In the genomic region with DNA sequence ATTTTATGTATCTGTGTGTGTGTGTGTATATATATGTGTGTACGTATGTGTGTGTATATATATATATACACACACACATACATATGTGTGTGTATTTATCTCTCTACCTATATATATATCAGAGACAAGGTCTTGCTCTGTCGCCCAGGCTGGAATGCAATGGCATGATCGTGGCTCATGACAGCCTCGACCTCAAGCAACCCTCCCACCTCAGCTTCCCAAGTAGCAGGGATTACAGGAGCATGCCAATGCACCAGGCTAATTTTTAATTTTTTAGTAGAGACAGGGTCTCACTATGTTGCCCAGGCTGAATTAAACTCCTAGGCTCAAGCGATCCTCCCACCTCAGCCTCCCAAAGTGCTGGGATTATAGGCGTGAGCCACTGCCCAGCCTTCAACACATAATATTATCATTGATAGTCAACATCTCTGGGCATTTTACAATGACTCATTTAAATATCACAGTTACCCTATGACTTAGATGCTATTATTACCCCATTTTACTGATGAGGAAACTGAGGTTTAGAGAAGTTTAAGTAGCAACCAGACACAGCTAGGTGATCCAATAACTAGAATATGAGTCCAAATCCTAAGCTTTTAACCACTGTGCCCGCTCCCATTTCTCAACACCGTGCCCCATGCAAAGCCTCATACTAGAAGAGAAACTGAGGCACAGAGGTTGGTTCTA, we compare ENCODE assay signal across 9 cellular contexts. TPM values are rescaled to one million over a fixed set of nuclear protein-coding genes. Genes with fewer than 3 reads are reported as not detected.
DNase-seq lines count a peak whose midpoint lies in the region; ATAC-seq, FAIRE-seq and TF ChIP-seq lines count a peak whose summit lies in the region.
"Had no signal": no experiment of that assay in that cellular context is flagged by ENCODE, and none has a peak within 500 bp of the region (broad histone marks: within the 10 kb centered on the region; RNA-seq: fewer than 3 reads in every experiment).

No MANE protein-coding gene starts in this region.

- H2AFZ ChIP-seq in astrocyte (ENCODE audit: low read depth, low read length): no peak overlapping the region

- H3K27me3 Mint-ChIP-seq in HFFc6 (ENCODE audit: insufficient read depth) (peaks cover 2% of the 10 kb centered on the region), astrocyte (ENCODE audit: low read depth, unreplicated experiment) (no peaks in the 10 kb centered on the region), CD14-positive monocyte (ENCODE audit: low read depth in 3 of 3) (no peaks in the 10 kb centered on the region)
- H3K27me3 Mint-ChIP-seq: effector memory CD8-positive, alpha-beta T cell had no signal

- peaks cover 20% of the 10 kb centered on the region for H3K4me1 ChIP-seq in astrocyte (ENCODE audit: insufficient read depth, low read length)
- H3K4me1 ChIP-seq in liver (ENCODE audit: control insufficient read depth in 4 of 4, insufficient read depth in 4 of 4, low read length in 3 of 4): peaks cover 14 to 41% (median 26%) of the 10 kb centered on the region in 4 donors
- peaks cover 8 to 40% (median 32%) of the 10 kb centered on the region in 5 donors for H3K4me1 ChIP-seq in subcutaneous abdominal adipose tissue (ENCODE audit: control insufficient read depth in 5 of 5, insufficient read depth in 5 of 5, low read length in 5 of 5)

- no peak for TF ChIP-seq CTCF in HFFc6 (IDR thresholded peaks at IDR 0.05)
- TF ChIP-seq CTCF in astrocyte (IDR thresholded peaks at IDR 0.05; ENCODE audit: insufficient read depth, low read depth, low read length): no peak
- no peak for TF ChIP-seq CTCF in liver (IDR thresholded peaks at IDR 0.05; ENCODE audit: low read depth, low read length, missing input control)
- no peak for TF ChIP-seq CTCF in CD14-positive monocyte (IDR thresholded peaks at IDR 0.05)

- H3K27ac ChIP-seq in astrocyte (ENCODE audit: low read depth, low read length) (peak overlapping the region; percentile 93), liver (ENCODE audit: low read depth in 1 of 2, low read length in 2 of 2) (peak overlapping the region; percentile 36 to 76), subcutaneous abdominal adipose tissue (ENCODE audit: low read depth, low read length) (peak overlapping the region; percentile 85)

- H3K4me1 Mint-ChIP-seq in HFFc6 (ENCODE audit: low read depth) (peaks cover 40% of the 10 kb centered on the region), astrocyte (ENCODE audit: low read depth, unreplicated experiment) (peaks cover 21% of the 10 kb centered on the region), CD14-positive monocyte (peaks cover 45% of the 10 kb centered on the region)

- H3K27ac Mint-ChIP-seq in HFFc6 (peak overlapping the region; percentile 99), astrocyte (ENCODE audit: unreplicated experiment) (peak overlapping the region; percentile 80), CD14-positive monocyte (peak overlapping the region in 2 of 7 donors; percentile 94)

- WGBS in liver: 87% methylated on average over 8 of the region's 8 CpGs

- H3K4me2 ChIP-seq in astrocyte (ENCODE audit: low read length): peak overlapping the region; percentile 79

- H3K9me3 ChIP-seq in astrocyte (ENCODE audit: insufficient read depth, low read depth, low read length) (no peaks in the 10 kb centered on the region), liver (ENCODE audit: control insufficient read depth in 4 of 4, low read length in 3 of 4) (no peaks in the 10 kb centered on the region), subcutaneous abdominal adipose tissue (ENCODE audit: control insufficient read depth in 5 of 5, low read length in 5 of 5) (no peaks in the 10 kb centered on the region)

- H3K4me3 Mint-ChIP-seq in HFFc6 (peak overlapping the region; percentile 82; the same call in 1 of the 2 replicates), astrocyte (ENCODE audit: unreplicated experiment) (peak overlapping the region; percentile 20), CD14-positive monocyte (no peak overlapping the region)
- H3K4me3 Mint-ChIP-seq: effector memory CD8-positive, alpha-beta T cell had no signal

- no peaks in the 10 kb centered on the region for H3K79me2 ChIP-seq in astrocyte (ENCODE audit: insufficient read depth, low read length)

- peaks cover 3% of the 10 kb centered on the region for H3K36me3 ChIP-seq in astrocyte (ENCODE audit: insufficient read depth, low read length)
- H3K36me3 ChIP-seq in liver (ENCODE audit: control insufficient read depth in 4 of 4, insufficient read depth in 3 of 4, low read depth in 1 of 4, low read length in 3 of 4): peaks cover 8 to 21% (median 17%) of the 10 kb centered on the region in 4 donors
- peaks cover 0 to 33% (median 28%) of the 10 kb centered on the region in 5 donors for H3K36me3 ChIP-seq in subcutaneous abdominal adipose tissue (ENCODE audit: control insufficient read depth in 5 of 5, insufficient read depth in 5 of 5, low read length in 5 of 5)

- no peak for TF ChIP-seq RAD21 in liver (IDR thresholded peaks at IDR 0.05)

- ATAC-seq in activated CD4-positive, CD25-positive, alpha-beta regulatory T cell treated with anti-CD3 and anti-CD28 coated beads, Interleukin-2, amount 50 U/mL, for 24 hours: no peak
- ATAC-seq: effector memory CD8-positive, alpha-beta T cell had no signal

- H3K4me3 ChIP-seq in astrocyte (ENCODE audit: insufficient read depth, low read depth, low read length): no peak overlapping the region
- no peak overlapping the region for H3K4me3 ChIP-seq in liver (ENCODE audit: low read depth in 1 of 3, low read length in 3 of 3)
- peak overlapping the region in 2 of 5 donors; percentile 62 to 65 for H3K4me3 ChIP-seq in subcutaneous abdominal adipose tissue (ENCODE audit: low read depth in 1 of 5, low read length in 5 of 5)

- no peaks in the 10 kb centered on the region for H4K20me1 ChIP-seq in astrocyte (ENCODE audit: insufficient read depth, low read length)

- intact Hi-C loops in CD14-positive monocyte (cut with micrococcal nuclease): no loop called here

- peak overlapping the region; percentile 75 for H3K9ac ChIP-seq in astrocyte (ENCODE audit: low read length)
- H3K9ac ChIP-seq in liver (ENCODE audit: low read depth in 1 of 2, low read length in 2 of 2): no peak overlapping the region
- H3K9ac ChIP-seq in subcutaneous abdominal adipose tissue (ENCODE audit: low read length in 5 of 5): peak overlapping the region in 1 of 5 donors; percentile 14

- FAIRE-seq in astrocyte (lab: Jason Lieb, UNC): no peak

- no peaks in the 10 kb centered on the region for H3K27me3 ChIP-seq in astrocyte (ENCODE audit: insufficient read depth, low read length)
- no peaks in the 10 kb centered on the region for H3K27me3 ChIP-seq in liver (ENCODE audit: control insufficient read depth in 4 of 4, insufficient read depth in 4 of 4, low read length in 3 of 4)
- no peaks in the 10 kb centered on the region for H3K27me3 ChIP-seq in subcutaneous abdominal adipose tissue (ENCODE audit: control insufficient read depth in 5 of 5, insufficient read depth in 4 of 5, low read length in 5 of 5)

- H3K36me3 Mint-ChIP-seq in HFFc6 (ENCODE audit: low read depth) (peaks cover 6% of the 10 kb centered on the region; the same call in 1 of the 2 replicates), astrocyte (ENCODE audit: low read depth, unreplicated experiment) (peaks cover 2% of the 10 kb centered on the region), CD14-positive monocyte (peaks cover 24 to 53% of the 10 kb centered on the region in 2 donors)

- H3K9me3 Mint-ChIP-seq in HFFc6 (no peaks in the 10 kb centered on the region), astrocyte (ENCODE audit: unreplicated experiment) (no peaks in the 10 kb centered on the region), CD14-positive monocyte (peaks cover 0 to 3% (median 0%) of the 10 kb centered on the region in 7 donors)
- H3K9me3 Mint-ChIP-seq: effector memory CD8-positive, alpha-beta T cell had no signal

- DNase-seq in HFFc6 (no peak), astrocyte (ENCODE audit: low read depth) (no peak), CD14-positive monocyte (ENCODE audit: low spot score) (no peak), cortex of kidney (lab: John Stamatoyannopoulos, UW) (no peak), NCI-H1417 (lab: John Stamatoyannopoulos, UW) (no peak)
- DNase-seq: effector memory CD8-positive, alpha-beta T cell had no signal

TF ChIP-seq in liver, 16 proteins besides CTCF, POLR2A, EP300 and RAD21 (continues in another document):
- TF ChIP-seq EGR1 (IDR thresholded peaks at IDR 0.05; ENCODE audit: low read depth in 2 of 2): no peak

RNA-seq across cellular contexts. Expression of gene G6PC3, which starts 24.3 kb away (rescaled TPM):
- total RNA-seq in HFFc6 (2021; fragmentation: NEBNext Ultra II Directional; extraction: Animal tissue kit (Norgen Biotek cat#: 25700)): 100 to 1,000 TPM in 5 of 6 experiments, 10 to 100 TPM in 1; 96.6 to 123 (median 113) TPM
- total RNA-seq in astrocyte (94.5 and 98.5 TPM in 2 replicates), liver (1 to 10 TPM; 6.7 to 7.8 TPM)
- polyA plus RNA-seq in liver (10 to 100 TPM in 1 of 2 donors, 1 to 10 TPM in 1; 8.7 to 15.1 TPM), CD14-positive monocyte (10 to 100 TPM; 42.4 to 46.4 TPM)

RNA-seq across cellular contexts. Expression of gene LSM12, which starts 28.4 kb away (rescaled TPM):
- total RNA-seq in HFFc6 (2021; fragmentation: NEBNext Ultra II Directional; extraction: Animal tissue kit (Norgen Biotek cat#: 25700)): 100 to 1,000 TPM in 1 of 6 experiments, 10 to 100 TPM in 5; 86.6 to 101 (median 94.5) TPM
- total RNA-seq in astrocyte (77.0 and 90.5 TPM in 2 replicates), liver (10 to 100 TPM; 12.1 to 13.6 TPM)
- polyA plus RNA-seq in liver (10 to 100 TPM; 16.7 to 31.9 TPM), CD14-positive monocyte (10 to 100 TPM; 64.4 to 65.8 TPM)

RNA-seq across cellular contexts. Expression of gene HDAC5, which starts 28.6 kb away (rescaled TPM):
- 10 to 100 TPM; 63.4 to 87.4 (median 78.7) TPM for total RNA-seq in HFFc6 (2021; fragmentation: NEBNext Ultra II Directional; extraction: Animal tissue kit (Norgen Biotek cat#: 25700))
- total RNA-seq in astrocyte (18.7 and 21.6 TPM in 2 replicates), liver (10 to 100 TPM; 18.2 to 20.3 TPM)
- polyA plus RNA-seq in liver (10 to 100 TPM in 1 of 2 donors, 1 to 10 TPM in 1; 5.8 to 10.7 TPM), CD14-positive monocyte (10 to 100 TPM; 16.1 to 24.7 TPM)

RNA-seq across cellular contexts. Expression of gene HROB, which starts 46.9 kb away (rescaled TPM):
- total RNA-seq in HFFc6 (2021; fragmentation: NEBNext Ultra II Directional; extraction: Animal tissue kit (Norgen Biotek cat#: 25700)): 1 to 10 TPM; 4.0 to 7.6 (median 6.7) TPM
- 1.6 and 2.3 TPM in 2 replicates for total RNA-seq in astrocyte
- total RNA-seq in liver: 1 to 10 TPM in 1 of 2 donors, under 1 TPM in 1; 0.08 to 1.9 TPM
- polyA plus RNA-seq in liver: under 1 TPM; 0.29 to 0.32 TPM
- under 1 TPM; 0.17 to 0.20 TPM for polyA plus RNA-seq in CD14-positive monocyte

Comparison
In these comparisons a context has a peak if more than half of its experiments do, and no peak if none do; other contexts are left out.
1. H3K4me3 Mint-ChIP-seq: peak in HFFc6 (single experiment) and astrocyte (single experiment); none in CD14-positive monocyte (0 of 2).
2. RNA of gene G6PC3, which starts 24.3 kb away (total RNA-seq): 96.6 to 123 TPM in HFFc6 and 94.5 to 98.5 TPM in astrocyte; 6.7 to 7.8 TPM in liver; every median in the first group is over 10 times any median in the second.
3. Peak in every context shown above with its lines, with median percentiles within 50 percentile points of each other: H3K27ac ChIP-seq.